Comparison of ENCODE assay signal across 1 cellular context in the genomic region with DNA sequence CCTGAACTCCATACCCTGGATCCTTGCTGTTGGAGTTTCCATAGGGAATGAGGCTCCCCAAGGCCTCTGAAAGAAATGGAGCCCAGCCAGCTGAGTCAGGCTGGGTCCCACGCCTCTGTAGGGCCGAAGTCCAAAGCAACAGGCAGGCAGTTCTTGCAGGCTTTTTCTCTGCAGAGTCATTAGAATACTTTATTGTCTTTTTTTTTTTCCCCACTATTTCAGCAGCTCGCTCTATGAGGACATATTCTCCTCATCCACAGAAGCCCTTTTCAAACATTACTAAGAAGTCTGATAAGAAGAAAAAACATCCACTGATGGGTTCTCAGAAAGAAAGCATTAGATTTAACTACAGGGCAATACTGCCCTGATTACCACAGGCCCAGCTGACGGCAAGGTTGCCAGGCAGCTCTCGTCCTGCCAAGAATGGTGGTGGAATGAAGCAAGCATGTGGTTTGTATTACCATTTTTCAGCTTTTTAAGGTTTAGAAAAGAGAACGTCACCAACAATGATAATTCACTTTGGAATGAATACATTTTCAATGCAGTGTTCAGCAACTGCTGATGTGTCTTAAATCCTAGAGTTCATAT.
TF ChIP-seq lines count a peak whose summit lies in the region.

No MANE protein-coding gene starts in this region.

TF ChIP-seq in GM23338, 12 proteins besides CTCF, POLR2A, EP300 and RAD21 (continued from another document):
- TF ChIP-seq, protein P1, sequence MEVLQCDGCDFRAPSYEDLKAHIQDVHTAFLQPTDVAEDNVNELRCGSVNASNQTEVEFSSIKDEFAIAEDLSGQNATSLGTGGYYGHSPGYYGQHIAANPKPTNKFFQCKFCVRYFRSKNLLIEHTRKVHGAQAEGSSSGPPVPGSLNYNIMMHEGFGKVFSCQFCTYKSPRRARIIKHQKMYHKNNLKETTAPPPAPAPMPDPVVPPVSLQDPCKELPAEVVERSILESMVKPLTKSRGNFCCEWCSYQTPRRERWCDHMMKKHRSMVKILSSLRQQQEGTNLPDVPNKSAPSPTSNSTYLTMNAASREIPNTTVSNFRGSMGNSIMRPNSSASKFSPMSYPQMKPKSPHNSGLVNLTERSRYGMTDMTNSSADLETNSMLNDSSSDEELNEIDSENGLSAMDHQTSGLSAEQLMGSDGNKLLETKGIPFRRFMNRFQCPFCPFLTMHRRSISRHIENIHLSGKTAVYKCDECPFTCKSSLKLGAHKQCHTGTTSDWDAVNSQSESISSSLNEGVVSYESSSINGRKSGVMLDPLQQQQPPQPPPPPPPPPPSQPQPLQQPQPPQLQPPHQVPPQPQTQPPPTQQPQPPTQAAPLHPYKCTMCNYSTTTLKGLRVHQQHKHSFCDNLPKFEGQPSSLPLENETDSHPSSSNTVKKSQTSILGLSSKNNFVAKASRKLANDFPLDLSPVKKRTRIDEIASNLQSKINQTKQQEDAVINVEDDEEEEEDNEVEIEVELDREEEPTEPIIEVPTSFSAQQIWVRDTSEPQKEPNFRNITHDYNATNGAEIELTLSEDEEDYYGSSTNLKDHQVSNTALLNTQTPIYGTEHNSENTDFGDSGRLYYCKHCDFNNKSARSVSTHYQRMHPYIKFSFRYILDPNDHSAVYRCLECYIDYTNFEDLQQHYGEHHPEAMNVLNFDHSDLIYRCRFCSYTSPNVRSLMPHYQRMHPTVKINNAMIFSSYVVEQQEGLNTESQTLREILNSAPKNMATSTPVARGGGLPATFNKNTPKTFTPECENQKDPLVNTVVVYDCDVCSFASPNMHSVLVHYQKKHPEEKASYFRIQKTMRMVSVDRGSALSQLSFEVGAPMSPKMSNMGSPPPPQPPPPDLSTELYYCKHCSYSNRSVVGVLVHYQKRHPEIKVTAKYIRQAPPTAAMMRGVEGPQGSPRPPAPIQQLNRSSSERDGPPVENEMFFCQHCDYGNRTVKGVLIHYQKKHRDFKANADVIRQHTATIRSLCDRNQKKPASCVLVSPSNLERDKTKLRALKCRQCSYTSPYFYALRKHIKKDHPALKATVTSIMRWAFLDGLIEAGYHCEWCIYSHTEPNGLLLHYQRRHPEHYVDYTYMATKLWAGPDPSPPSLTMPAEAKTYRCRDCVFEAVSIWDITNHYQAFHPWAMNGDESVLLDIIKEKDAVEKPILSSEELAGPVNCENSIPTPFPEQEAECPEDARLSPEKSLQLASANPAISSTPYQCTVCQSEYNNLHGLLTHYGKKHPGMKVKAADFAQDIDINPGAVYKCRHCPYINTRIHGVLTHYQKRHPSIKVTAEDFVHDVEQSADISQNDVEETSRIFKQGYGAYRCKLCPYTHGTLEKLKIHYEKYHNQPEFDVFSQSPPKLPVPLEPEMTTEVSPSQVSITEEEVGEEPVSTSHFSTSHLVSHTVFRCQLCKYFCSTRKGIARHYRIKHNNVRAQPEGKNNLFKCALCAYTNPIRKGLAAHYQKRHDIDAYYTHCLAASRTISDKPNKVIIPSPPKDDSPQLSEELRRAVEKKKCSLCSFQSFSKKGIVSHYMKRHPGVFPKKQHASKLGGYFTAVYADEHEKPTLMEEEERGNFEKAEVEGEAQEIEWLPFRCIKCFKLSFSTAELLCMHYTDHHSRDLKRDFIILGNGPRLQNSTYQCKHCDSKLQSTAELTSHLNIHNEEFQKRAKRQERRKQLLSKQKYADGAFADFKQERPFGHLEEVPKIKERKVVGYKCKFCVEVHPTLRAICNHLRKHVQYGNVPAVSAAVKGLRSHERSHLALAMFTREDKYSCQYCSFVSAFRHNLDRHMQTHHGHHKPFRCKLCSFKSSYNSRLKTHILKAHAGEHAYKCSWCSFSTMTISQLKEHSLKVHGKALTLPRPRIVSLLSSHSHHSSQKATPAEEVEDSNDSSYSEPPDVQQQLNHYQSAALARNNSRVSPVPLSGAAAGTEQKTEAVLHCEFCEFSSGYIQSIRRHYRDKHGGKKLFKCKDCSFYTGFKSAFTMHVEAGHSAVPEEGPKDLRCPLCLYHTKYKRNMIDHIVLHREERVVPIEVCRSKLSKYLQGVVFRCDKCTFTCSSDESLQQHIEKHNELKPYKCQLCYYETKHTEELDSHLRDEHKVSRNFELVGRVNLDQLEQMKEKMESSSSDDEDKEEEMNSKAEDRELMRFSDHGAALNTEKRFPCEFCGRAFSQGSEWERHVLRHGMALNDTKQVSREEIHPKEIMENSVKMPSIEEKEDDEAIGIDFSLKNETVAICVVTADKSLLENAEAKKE (CRISPR knock-in tag; IDR thresholded peaks at IDR 0.05) = no peak
- TF ChIP-seq EZH2phosphoT487 (IDR thresholded peaks at IDR 0.05; ENCODE audit: unreplicated experiment) (no peak), CREB1 (CRISPR knock-in tag; IDR thresholded peaks at IDR 0.05; ENCODE audit: low read depth) (no peak), POLR2AphosphoS5 (IDR thresholded peaks at IDR 0.05; ENCODE audit: low read depth) (no peak), ZNF331 (CRISPR knock-in tag; IDR thresholded peaks at IDR 0.05; ENCODE audit: low read depth) (no peak), NANOG (IDR thresholded peaks at IDR 0.05; ENCODE audit: borderline replicate concordance) (no peak), ZNF114 (CRISPR knock-in tag; IDR thresholded peaks at IDR 0.05) (no peak), JUNB (IDR thresholded peaks at IDR 0.05; ENCODE audit: unreplicated experiment) (no peak)
- TF ChIP-seq, protein P2, sequence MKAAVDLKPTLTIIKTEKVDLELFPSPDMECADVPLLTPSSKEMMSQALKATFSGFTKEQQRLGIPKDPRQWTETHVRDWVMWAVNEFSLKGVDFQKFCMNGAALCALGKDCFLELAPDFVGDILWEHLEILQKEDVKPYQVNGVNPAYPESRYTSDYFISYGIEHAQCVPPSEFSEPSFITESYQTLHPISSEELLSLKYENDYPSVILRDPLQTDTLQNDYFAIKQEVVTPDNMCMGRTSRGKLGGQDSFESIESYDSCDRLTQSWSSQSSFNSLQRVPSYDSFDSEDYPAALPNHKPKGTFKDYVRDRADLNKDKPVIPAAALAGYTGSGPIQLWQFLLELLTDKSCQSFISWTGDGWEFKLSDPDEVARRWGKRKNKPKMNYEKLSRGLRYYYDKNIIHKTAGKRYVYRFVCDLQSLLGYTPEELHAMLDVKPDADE (IDR thresholded peaks at IDR 0.05) = no peak
TF ChIP-seq in GM23338: peak in this region for 0.
